In genomic region chr11:61297341-61297740, GRCh38 we compare ENCODE assay signal across 1 cellular context.
TF ChIP-seq lines count a peak whose summit lies in the region.

No MANE protein-coding gene starts in this region.

TF ChIP-seq in IMR-90, 13 proteins besides CTCF, POLR2A, EP300 and RAD21:
- TF ChIP-seq CHD1 (IDR thresholded peaks at IDR 0.05; ENCODE audit: low read depth, low read length) (no peak), FOS (IDR thresholded peaks at IDR 0.05; ENCODE audit: low read depth, low read length) (no peak), USF2 (IDR thresholded peaks at IDR 0.05; ENCODE audit: low read depth, low read length) (no peak)
